Comparison of ENCODE assay signal across 9 cellular contexts in genomic region chr4:123452585-123452984, GRCh38. TPM values are rescaled to one million over a fixed set of nuclear protein-coding genes. Genes with fewer than 3 reads are reported as not detected.
A peak's percentile ranks its signal among the peaks of the same experiment; 100 is the strongest.
DNase-seq lines count a peak whose midpoint lies in the region; ATAC-seq and TF ChIP-seq lines count a peak whose summit lies in the region.
"Had no signal": no experiment of that assay in that cellular context is flagged by ENCODE, and none has a peak within 500 bp of the region (broad histone marks: within the 10 kb centered on the region; RNA-seq: fewer than 3 reads in every experiment).

No MANE protein-coding gene starts in this region.

- no peak overlapping the region for H2BK5ac ChIP-seq in mesenchymal stem cell (ENCODE audit: low read depth, low read length, poor library complexity, severe bottlenecking)

- H2BK120ac ChIP-seq in mesenchymal stem cell (ENCODE audit: low read depth, low read length) = no peak overlapping the region

- no peaks in the 10 kb centered on the region for H3K79me1 ChIP-seq in mesenchymal stem cell (replicated peaks; ENCODE audit: low read length, poor library complexity, severe bottlenecking)

- no peak overlapping the region for H2AK5ac ChIP-seq in mesenchymal stem cell (ENCODE audit: low read length, severe bottlenecking)

- no peak overlapping the region for H2BK12ac ChIP-seq in mesenchymal stem cell (ENCODE audit: low read length in 2 of 2)

- TF ChIP-seq CTCF in ascending aorta (IDR thresholded peaks at IDR 0.05) = no peak

- H3K9ac ChIP-seq in BLaER1 (no peak overlapping the region), mesenchymal stem cell (ENCODE audit: low read length) (peak overlapping the region; percentile 68)

- H3K27me3 ChIP-seq in BLaER1 = no peaks in the 10 kb centered on the region
- no peaks in the 10 kb centered on the region for H3K27me3 ChIP-seq in ascending aorta
- H3K27me3 ChIP-seq in mesenchymal stem cell (ENCODE audit: control insufficient read depth in 1 of 2, insufficient read depth in 1 of 2, low read length in 2 of 2) = no peaks in the 10 kb centered on the region
- H3K27me3 ChIP-seq: cardiac muscle cell had no signal

- H3K27ac ChIP-seq in BLaER1 (no peak overlapping the region), ascending aorta (no peak overlapping the region), mesenchymal stem cell (ENCODE audit: low read length, poor library complexity, severe bottlenecking) (no peak overlapping the region)
- H3K27ac ChIP-seq: cardiac muscle cell had no signal

- H3K4me2 ChIP-seq in BLaER1 = peak overlapping the region; percentile 29; the same call in 1 of the 2 replicates
- no peak overlapping the region for H3K4me2 ChIP-seq in mesenchymal stem cell (ENCODE audit: low read length, poor library complexity, severe bottlenecking)

- H4K8ac ChIP-seq in mesenchymal stem cell (ENCODE audit: low read length) = no peak overlapping the region

- H3K14ac ChIP-seq in mesenchymal stem cell (ENCODE audit: low read length in 2 of 2) = no peak overlapping the region

- no peak overlapping the region for H3K23ac ChIP-seq in mesenchymal stem cell (ENCODE audit: low read length in 2 of 2)

- ATAC-seq in HG02852 (IDR thresholded peaks at IDR 0.05; ENCODE audit: unreplicated experiment) = no peak

- H3K18ac ChIP-seq in mesenchymal stem cell (ENCODE audit: low read depth in 1 of 2, low read length in 2 of 2) = no peak overlapping the region

- no peaks in the 10 kb centered on the region for H4K20me1 ChIP-seq in BLaER1

- intact Hi-C loops in ascending aorta (cut with DNase I) = no loop called here

- peak; percentile 80 to 85 for DNase-seq in Kasumi-1 (lab: John Stamatoyannopoulos, UW)
- peak; percentile 32 to 76 for DNase-seq in ascending aorta (ENCODE audit: low spot score in 2 of 2)
- DNase-seq in mesenchymal stem cell = peak; percentile 95
- no peak for DNase-seq in ecto neural progenitor cell (ENCODE audit: low spot score)
- DNase-seq in stimulated activated CD4-positive, alpha-beta T cell treated with anti-CD3 and anti-CD28 coated beads, Interleukin-2, amount 100 ng/mL, for 48 hours = no peak
- no peak for DNase-seq in activated T-cell treated with anti-CD3 and anti-CD28 coated beads, Interleukin-2, amount 50 U/mL, for 48 hours

- H3K4me3 ChIP-seq in BLaER1 = no peak overlapping the region
- H3K4me3 ChIP-seq in ascending aorta = no peak overlapping the region
- no peak overlapping the region for H3K4me3 ChIP-seq in mesenchymal stem cell (ENCODE audit: insufficient read depth in 1 of 2, low read depth in 1 of 2, low read length in 2 of 2)
- H3K4me3 ChIP-seq: cardiac muscle cell had no signal

- H3K9me3 ChIP-seq in BLaER1 (no peaks in the 10 kb centered on the region), ascending aorta (no peaks in the 10 kb centered on the region), mesenchymal stem cell (ENCODE audit: control insufficient read depth, low read length) (no peaks in the 10 kb centered on the region)

- no peak overlapping the region for H2BK15ac ChIP-seq in mesenchymal stem cell (ENCODE audit: low read depth, poor library complexity, severe bottlenecking)

- H3K4me1 ChIP-seq in BLaER1 = peaks cover 55% of the 10 kb centered on the region
- no peaks in the 10 kb centered on the region for H3K4me1 ChIP-seq in ascending aorta
- H3K4me1 ChIP-seq in mesenchymal stem cell (ENCODE audit: control insufficient read depth, insufficient read depth, low read depth, low read length) = peaks cover 1% of the 10 kb centered on the region

- H3K36me3 ChIP-seq in BLaER1 (no peaks in the 10 kb centered on the region), ascending aorta (no peaks in the 10 kb centered on the region), mesenchymal stem cell (ENCODE audit: control insufficient read depth in 1 of 2, insufficient read depth in 2 of 2, low read depth in 1 of 2, low read length in 2 of 2) (no peaks in the 10 kb centered on the region)
- H3K36me3 ChIP-seq: cardiac muscle cell had no signal

- H4K91ac ChIP-seq in mesenchymal stem cell (ENCODE audit: low read length) = no peak overlapping the region

- no peak overlapping the region for H2AFZ ChIP-seq in mesenchymal stem cell (ENCODE audit: low read depth, low read length)

- no peak overlapping the region for H3K4ac ChIP-seq in mesenchymal stem cell (ENCODE audit: low read depth in 1 of 2, low read length in 2 of 2)

RNA-seq across cellular contexts. Expression of gene SPRY1, which starts 56.0 kb away (rescaled TPM):
- 348 TPM for total RNA-seq in ascending aorta
- 106 TPM for polyA plus RNA-seq in mesenchymal stem cell (2013, experiment 1 of 2)
- 105 TPM for polyA plus RNA-seq in mesenchymal stem cell (2013, experiment 2 of 2)

Comparison
In these comparisons a context has a peak if more than half of its experiments do, and no peak if none do; other contexts are left out.
1. DNase-seq: peak in Kasumi-1 (2 of 2), ascending aorta (2 of 2) and mesenchymal stem cell (single experiment); none in ecto neural progenitor cell (single experiment), stimulated activated CD4-positive, alpha-beta T cell treated with anti-CD3 and anti-CD28 coated beads, Interleukin-2, amount 100 ng/mL, for 48 hours (0 of 2) and activated T-cell treated with anti-CD3 and anti-CD28 coated beads, Interleukin-2, amount 50 U/mL, for 48 hours (0 of 2).